1 cellular context compared by ENCODE assay signal in genomic region chr11:1219836-1220810, GRCh38.
TF ChIP-seq lines count a peak whose summit lies in the region.

No MANE protein-coding gene starts in this region.

TF ChIP-seq in HepG2, 621 proteins besides CTCF, POLR2A, EP300 and RAD21 (continued from another document and continues in another):
- TF ChIP-seq ZBTB1 (CRISPR knock-in tag; IDR thresholded peaks at IDR 0.05; ENCODE audit: borderline replicate concordance) (no peak), TIGD3 (CRISPR knock-in tag; IDR thresholded peaks at IDR 0.05; ENCODE audit: borderline replicate concordance) (no peak), SP5 (CRISPR knock-in tag; IDR thresholded peaks at IDR 0.05; ENCODE audit: borderline replicate concordance, low read depth) (peak; percentile 83), SUZ12 (IDR thresholded peaks at IDR 0.05; ENCODE audit: low read depth, low read length) (no peak), ZNF816 (CRISPR knock-in tag; IDR thresholded peaks at IDR 0.05; ENCODE audit: borderline replicate concordance) (peak; percentile 74; the same call in 1 of the 2 replicates), ZNF333 (CRISPR knock-in tag; IDR thresholded peaks at IDR 0.05; ENCODE audit: borderline replicate concordance) (no peak), NFE2L1 (CRISPR knock-in tag; IDR thresholded peaks at IDR 0.05; ENCODE audit: borderline replicate concordance) (no peak), ZNF792 (CRISPR knock-in tag; IDR thresholded peaks at IDR 0.05) (peak; percentile 21; the same call in 1 of the 2 replicates), ATF3 (CRISPR knock-in tag; IDR thresholded peaks at IDR 0.05) (no peak), ZBTB14 (CRISPR knock-in tag; IDR thresholded peaks at IDR 0.05) (no peak), ZFP62 (CRISPR knock-in tag; IDR thresholded peaks at IDR 0.05) (0 out of 2 replicates have a peak, but pooled peaks have one; percentile 42), ZNF354B (CRISPR knock-in tag; IDR thresholded peaks at IDR 0.05) (0 out of 2 replicates have a peak, but pooled peaks have one; percentile 45), DBP (CRISPR knock-in tag; IDR thresholded peaks at IDR 0.05; ENCODE audit: not compliant biosample characterization) (peak; percentile 40), ATF2 (CRISPR knock-in tag; IDR thresholded peaks at IDR 0.05) (peak; percentile 76; the same call in 1 of the 2 replicates), HHEX (CRISPR knock-in tag; IDR thresholded peaks at IDR 0.05) (peak; percentile 100), MLX (CRISPR knock-in tag; IDR thresholded peaks at IDR 0.05) (peak; percentile 77), ZBTB10 (CRISPR knock-in tag; IDR thresholded peaks at IDR 0.05; ENCODE audit: borderline replicate concordance) (peak; percentile 87), SRF (IDR thresholded peaks at IDR 0.05; ENCODE audit: low read depth, low read length) (no peak), CREBL2 (CRISPR knock-in tag; IDR thresholded peaks at IDR 0.05; ENCODE audit: borderline replicate concordance) (no peak), ZKSCAN8 (CRISPR knock-in tag; IDR thresholded peaks at IDR 0.05; ENCODE audit: borderline replicate concordance) (peak; percentile 51; the same call in 1 of the 2 replicates), FLYWCH1 (CRISPR knock-in tag; IDR thresholded peaks at IDR 0.05) (peak; percentile 65; the same call in 1 of the 2 replicates), SMYD3 (CRISPR knock-in tag; IDR thresholded peaks at IDR 0.05) (no peak), ATM (IDR thresholded peaks at IDR 0.05; ENCODE audit: borderline replicate concordance) (no peak), MEIS2 (CRISPR knock-in tag; IDR thresholded peaks at IDR 0.05) (peak; percentile 90; the same call in 1 of the 2 replicates), EEA1 (CRISPR knock-in tag; IDR thresholded peaks at IDR 0.05; ENCODE audit: borderline replicate concordance) (no peak), ZC3H13 (CRISPR knock-in tag; IDR thresholded peaks at IDR 0.05) (no peak), ZNF891 (CRISPR knock-in tag; IDR thresholded peaks at IDR 0.05) (no peak), PPARG (CRISPR knock-in tag; conservative IDR thresholded peaks at IDR 0.05) (peak; percentile 82), NCOA5 (CRISPR knock-in tag; IDR thresholded peaks at IDR 0.05) (no peak), RNF219 (CRISPR knock-in tag; IDR thresholded peaks at IDR 0.05) (no peak; the same call in 1 of the 2 replicates), ZNF256 (CRISPR knock-in tag; conservative IDR thresholded peaks at IDR 0.05) (0 out of 2 replicates have a peak, but pooled peaks have one; percentile 66), ZGPAT (CRISPR knock-in tag; IDR thresholded peaks at IDR 0.05) (peak; percentile 93), SMAD1 (CRISPR knock-in tag; IDR thresholded peaks at IDR 0.05; ENCODE audit: borderline replicate concordance, low read depth) (no peak), KLF12 (CRISPR knock-in tag; IDR thresholded peaks at IDR 0.05; ENCODE audit: borderline replicate concordance) (peak; percentile 85; the same call in 1 of the 2 replicates), THYN1 (CRISPR knock-in tag; IDR thresholded peaks at IDR 0.05; ENCODE audit: borderline replicate concordance, low read depth) (no peak), HMG20B (CRISPR knock-in tag; conservative IDR thresholded peaks at IDR 0.05) (peak; percentile 97), RORA (CRISPR knock-in tag; IDR thresholded peaks at IDR 0.05) (no peak), FOXM1 (CRISPR knock-in tag; IDR thresholded peaks at IDR 0.05) (no peak), ZFP36L1 (CRISPR knock-in tag; IDR thresholded peaks at IDR 0.05) (peak; percentile 84; the same call in 1 of the 2 replicates), ZNF639 (CRISPR knock-in tag; conservative IDR thresholded peaks at IDR 0.05) (peak; percentile 65; the same call in 1 of the 2 replicates), MYPOP (CRISPR knock-in tag; IDR thresholded peaks at IDR 0.05) (peak; percentile 62; the same call in 1 of the 2 replicates), ZFY (CRISPR knock-in tag; IDR thresholded peaks at IDR 0.05) (peak; percentile 60), GLI4 (CRISPR knock-in tag; IDR thresholded peaks at IDR 0.05; ENCODE audit: borderline replicate concordance) (no peak), ZMYM3 (CRISPR knock-in tag; IDR thresholded peaks at IDR 0.05) (no peak), TAF15 (IDR thresholded peaks at IDR 0.05; ENCODE audit: low read depth, low read length, poor library complexity, severe bottlenecking) (no peak), ZFP91 (CRISPR knock-in tag; IDR thresholded peaks at IDR 0.05; ENCODE audit: borderline replicate concordance) (peak; percentile 78; the same call in 1 of the 2 replicates)
